1 cellular context compared by ENCODE assay signal in genomic region chr11:9052316-9052715, GRCh38.
TF ChIP-seq lines count a peak whose summit lies in the region.

No MANE protein-coding gene starts in this region.

TF ChIP-seq in IMR-90, 13 proteins besides CTCF, POLR2A, EP300 and RAD21:
- TF ChIP-seq CHD1 (IDR thresholded peaks at IDR 0.05; ENCODE audit: low read depth, low read length) = no peak
- no peak for TF ChIP-seq RFX5 (IDR thresholded peaks at IDR 0.05; ENCODE audit: low read depth, low read length)
- no peak for TF ChIP-seq MAZ (IDR thresholded peaks at IDR 0.05; ENCODE audit: borderline replicate concordance, low read depth, low read length)
- TF ChIP-seq FOS (IDR thresholded peaks at IDR 0.05; ENCODE audit: low read depth, low read length) = no peak
- TF ChIP-seq BHLHE40 (IDR thresholded peaks at IDR 0.05; ENCODE audit: low read depth, low read length) = no peak
- no peak for TF ChIP-seq SMC3 (IDR thresholded peaks at IDR 0.05; ENCODE audit: low read depth, low read length)
- no peak for TF ChIP-seq NFE2L2 (IDR thresholded peaks at IDR 0.05; ENCODE audit: low read depth, low read length)
- TF ChIP-seq MAFK (IDR thresholded peaks at IDR 0.05; ENCODE audit: low read depth, low read length) = no peak
- no peak for TF ChIP-seq USF2 (IDR thresholded peaks at IDR 0.05; ENCODE audit: low read depth, low read length)
- no peak for TF ChIP-seq RCOR1 (IDR thresholded peaks at IDR 0.05; ENCODE audit: insufficient replicate concordance, low read length)
- TF ChIP-seq ELK1 (IDR thresholded peaks at IDR 0.05; ENCODE audit: borderline replicate concordance, low read depth, low read length) = no peak
- TF ChIP-seq MXI1 (IDR thresholded peaks at IDR 0.05; ENCODE audit: borderline replicate concordance, low read depth, low read length) = no peak
- no peak for TF ChIP-seq CEBPB (IDR thresholded peaks at IDR 0.05; ENCODE audit: low read depth, low read length)
